ENCODE assay signal across 8 cellular contexts in genomic region chr7:39951943-39952194, GRCh38. TPM values are rescaled to one million over a fixed set of nuclear protein-coding genes. Genes with fewer than 3 reads are reported as not detected.
DNase-seq lines count a peak whose midpoint lies in the region; ATAC-seq and TF ChIP-seq lines count a peak whose summit lies in the region.

No MANE protein-coding gene starts in this region.

- no peak for TF ChIP-seq CTCF in Panc1 (IDR thresholded peaks at IDR 0.05)
- no peak for TF ChIP-seq CTCF in osteoblast (IDR thresholded peaks at IDR 0.05; ENCODE audit: extremely low read depth, low read depth, low read length)
- no peak for TF ChIP-seq CTCF in GM13977 (IDR thresholded peaks at IDR 0.05; ENCODE audit: extremely low read depth, insufficient read depth, missing control alignments)

- peak overlapping the region; percentile 73 to 82 for H3K4me3 ChIP-seq in CD4-positive, alpha-beta memory T cell (ENCODE audit: low read length in 2 of 2)
- H3K4me3 ChIP-seq in Panc1 (ENCODE audit: low read depth in 2 of 2, low read length in 2 of 2) (peak overlapping the region; percentile 73 to 97), osteoblast (ENCODE audit: insufficient read depth, low read length) (peak overlapping the region; percentile 96)

- no peak for DNase-seq in CD4-positive, alpha-beta memory T cell
- DNase-seq in Panc1 (ENCODE audit: low read depth, low spot score) (no peak), epithelial cell of prostate (ENCODE audit: low read depth, low spot score) (no peak), osteoblast (ENCODE audit: insufficient read length, low spot score, missing footprints) (no peak), AG20443 (ENCODE audit: low spot score) (no peak), NCI-H2227 (lab: John Stamatoyannopoulos, UW; ENCODE audit: unreplicated experiment) (no peak), GM13977 (ENCODE audit: low spot score) (no peak), T-helper 9 cell (no peak)

- peaks cover 68% of the 10 kb centered on the region for H3K79me2 ChIP-seq in osteoblast (ENCODE audit: insufficient read depth, low read length)

- in situ Hi-C loops in Panc1 (cut with HindIII; ENCODE audit: low pct_unique_long_range_greater_than_20kb, low sequenced_read_pairs), result no loop called here
- in situ Hi-C loops in GM13977 (cut with MboI; ENCODE audit: low pct_unique_long_range_greater_than_20kb, low sequenced_read_pairs, unreplicated experiment), result loop anchor here (10.0 kb wide), 1 partner anchor 93 kb away; no protein-coding TSS in a partner anchor

- no peaks in the 10 kb centered on the region for H3K9me3 ChIP-seq in CD4-positive, alpha-beta memory T cell (ENCODE audit: control insufficient read depth in 1 of 2, low read length in 2 of 2)
- H3K9me3 ChIP-seq in Panc1 (ENCODE audit: control insufficient read depth, insufficient read depth, low read depth, low read length) (no peaks in the 10 kb centered on the region), osteoblast (ENCODE audit: low read depth, low read length) (no peaks in the 10 kb centered on the region)

- peaks cover 5 to 30% of the 10 kb centered on the region in 2 donors for H3K36me3 Mint-ChIP-seq in CD4-positive, alpha-beta memory T cell

- peak overlapping the region; percentile 92 to 98 (median 96) for H3K4me3 Mint-ChIP-seq in CD4-positive, alpha-beta memory T cell

- no peaks in the 10 kb centered on the region for H3K27me3 ChIP-seq in CD4-positive, alpha-beta memory T cell (ENCODE audit: insufficient read depth, low read length)
- H3K27me3 ChIP-seq in Panc1 (ENCODE audit: control insufficient read depth, insufficient read depth, low read length) (no peaks in the 10 kb centered on the region), osteoblast (ENCODE audit: insufficient read depth, low read length) (no peaks in the 10 kb centered on the region)

- intact Hi-C loops in CD4-positive, alpha-beta memory T cell (cut with micrococcal nuclease), result loop anchor here (1.0 to 10.0 kb wide), 6 partner anchors 35 to 1045 kb away; partner anchors contain the start of gene VPS41
- intact Hi-C loops in Panc1 (cut with micrococcal nuclease; ENCODE audit: unreplicated experiment), result loop anchor here (5.0 kb wide), 1 partner anchor 100 kb away; no protein-coding TSS in a partner anchor

- ATAC-seq in Panc1, result no peak

- peaks cover 42 to 74% (median 52%) of the 10 kb centered on the region in 4 donors for H3K4me1 Mint-ChIP-seq in CD4-positive, alpha-beta memory T cell

- peak overlapping the region; percentile 83 for H3K4me2 ChIP-seq in osteoblast (ENCODE audit: insufficient read depth, low read length)

- H3K4me1 ChIP-seq in CD4-positive, alpha-beta memory T cell (ENCODE audit: insufficient read depth, low read length), result peaks cover 58% of the 10 kb centered on the region
- H3K4me1 ChIP-seq in Panc1 (ENCODE audit: control insufficient read depth, insufficient read depth, low read length) (peaks cover 22% of the 10 kb centered on the region), osteoblast (ENCODE audit: insufficient read depth, low read length) (peaks cover 8% of the 10 kb centered on the region)

- peaks cover 56% of the 10 kb centered on the region for H4K20me1 ChIP-seq in osteoblast (ENCODE audit: insufficient read depth, low read length)

- POLR2A ChIA-PET in CD4-positive, alpha-beta memory T cell (lab: Charles Lee; ENCODE audit: partially characterized antibody), result interaction anchor here (0.6 to 6.8 kb wide), 12 partner anchors 8 to 329 kb away, joined by 3 to 54 read pairs (median 6); partner anchors contain the start of genes MPLKIP, RALA and SUGCT
- POLR2A ChIA-PET in Panc1 (lab: Charles Lee), result interaction anchor here (0.6 kb wide), 1 partner anchor 237 kb away, joined by 3 read pairs; no protein-coding TSS in a partner anchor

- H3K36me3 ChIP-seq in CD4-positive, alpha-beta memory T cell (ENCODE audit: insufficient read depth, low read length), result no peaks in the 10 kb centered on the region
- H3K36me3 ChIP-seq in Panc1 (ENCODE audit: control insufficient read depth, insufficient read depth, low read length) (peaks cover 3% of the 10 kb centered on the region), osteoblast (ENCODE audit: insufficient read depth, low read length) (no peaks in the 10 kb centered on the region)

- H3K27ac Mint-ChIP-seq in CD4-positive, alpha-beta memory T cell, result peak overlapping the region; percentile 92 to 96 (median 94)

- BruUV-seq in Panc1 (replicated peaks; lab: Mats Ljungman, UMichigan), result no TSS peak

- CTCF ChIA-PET in CD4-positive, alpha-beta memory T cell (lab: Charles Lee; ENCODE audit: partially characterized antibody), result interaction anchor here (0.6 to 4.0 kb wide), 13 partner anchors 12 to 370 kb away, joined by 3 to 44 read pairs (median 3); no protein-coding TSS in a partner anchor
- CTCF ChIA-PET in Panc1 (lab: Charles Lee), result interaction anchor here (1.2 kb wide), 1 partner anchor 101 kb away, joined by 3 read pairs; no protein-coding TSS in a partner anchor

- peaks cover 0 to 6% (median 0%) of the 10 kb centered on the region in 8 donors for H3K9me3 Mint-ChIP-seq in CD4-positive, alpha-beta memory T cell

- no peak overlapping the region for H2AFZ ChIP-seq in osteoblast (ENCODE audit: low read length)

- H3K27ac ChIP-seq in CD4-positive, alpha-beta memory T cell (ENCODE audit: low read depth, low read length), result peak overlapping the region; percentile 94
- H3K27ac ChIP-seq in Panc1 (ENCODE audit: low read length) (peak overlapping the region; percentile 87), epithelial cell of prostate (peak overlapping the region; percentile 99), osteoblast (ENCODE audit: low read depth, low read length) (peak overlapping the region; percentile 97)

- H3K27me3 Mint-ChIP-seq in CD4-positive, alpha-beta memory T cell, result peaks cover 0 to 5% of the 10 kb centered on the region in 2 donors

RNA-seq across cellular contexts. Expression of gene CDK13, which starts 1.8 kb away (rescaled TPM):
- total RNA-seq in CD4-positive, alpha-beta memory T cell, result 100 to 1,000 TPM in 1 of 2 experiments, 10 to 100 TPM in 1; 95.0 to 101 TPM
- polyA plus RNA-seq in CD4-positive, alpha-beta memory T cell, result 10 to 100 TPM; 19.5 to 47.6 TPM
- total RNA-seq in Panc1 (2021; ENCODE audit: unreplicated experiment) (52.0 TPM), osteoblast (97.2 and 109 TPM in 2 replicates)
- 26.2 TPM for polyA plus RNA-seq in Panc1 (2012; ENCODE audit: insufficient read length)
